ENCODE assay signal across 1 cellular context in the genomic region with DNA sequence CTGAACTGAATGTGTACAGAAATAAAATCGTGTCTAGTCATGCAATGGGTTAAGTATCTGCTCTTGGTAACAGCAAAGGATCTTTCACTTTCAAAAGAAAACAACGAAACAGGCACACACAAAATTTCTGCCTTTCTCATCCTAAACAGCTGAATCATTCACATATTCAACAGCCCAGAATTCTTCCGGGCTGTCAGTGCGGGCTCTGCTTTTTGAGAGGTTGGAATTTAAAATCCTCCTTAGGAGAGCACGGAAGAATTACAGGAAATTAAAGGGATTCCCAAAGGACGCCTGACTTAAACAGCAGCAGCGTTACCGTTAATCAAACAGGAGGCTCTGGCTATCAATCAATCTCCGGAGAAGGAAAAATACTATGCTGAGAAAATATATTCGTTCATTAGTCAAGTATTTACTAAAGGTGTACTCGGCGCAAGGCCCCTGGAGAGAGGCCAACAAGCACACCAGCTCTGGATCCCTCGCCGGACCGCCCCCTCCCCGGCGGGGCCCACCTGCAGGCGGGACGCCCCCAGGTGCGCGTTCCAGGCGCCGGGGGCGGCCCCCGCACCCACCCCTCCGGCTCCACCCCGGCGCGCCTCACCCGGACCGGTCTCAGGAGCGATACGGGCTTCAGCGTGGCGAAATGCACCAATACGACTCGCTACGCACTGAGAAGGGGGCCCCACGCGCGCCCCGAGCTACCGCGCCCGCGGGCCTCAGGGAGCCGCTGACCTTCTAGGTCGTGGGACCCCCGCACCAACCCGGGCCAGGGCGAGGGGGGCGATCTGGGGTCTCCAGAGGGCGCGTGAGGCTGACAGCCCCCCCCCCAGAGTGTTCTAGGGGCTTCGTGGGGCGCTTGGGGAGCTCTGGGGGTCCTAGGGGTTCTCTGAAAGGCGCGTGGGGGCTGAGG.
TF ChIP-seq lines count a peak whose summit lies in the region.

No MANE protein-coding gene starts in this region.

TF ChIP-seq in GM12878, 131 proteins besides CTCF, POLR2A, EP300 and RAD21:
- TF ChIP-seq HDGF (IDR thresholded peaks at IDR 0.05) (no peak), GATAD2B (conservative IDR thresholded peaks at IDR 0.05; ENCODE audit: low read depth) (0 out of 2 replicates have a peak, but pooled peaks have one; percentile 18), CBX5 (IDR thresholded peaks at IDR 0.05; ENCODE audit: low read depth) (no peak), RUNX3 (IDR thresholded peaks at IDR 0.05; ENCODE audit: low read length) (no peak), TAF1 (IDR thresholded peaks at IDR 0.05; ENCODE audit: borderline replicate concordance, low read depth, low read length) (0 out of 2 replicates have a peak, but pooled peaks have one; percentile 10), BACH1 (IDR thresholded peaks at IDR 0.05; ENCODE audit: borderline replicate concordance) (peak; percentile 31; the same call in 1 of the 2 replicates), DPF2 (IDR thresholded peaks at IDR 0.05) (peak; percentile 20; the same call in 1 of the 2 replicates), RB1 (IDR thresholded peaks at IDR 0.05; ENCODE audit: borderline replicate concordance) (no peak), EGR1 (IDR thresholded peaks at IDR 0.05; ENCODE audit: borderline replicate concordance in 1 of 2, low read depth in 2 of 2, low read length in 2 of 2) (peak in 1 of 2 experiments; percentile 72; a peak in 1 of 3 replicates), FOS (IDR thresholded peaks at IDR 0.05; ENCODE audit: borderline replicate concordance, extremely low read depth, insufficient read length) (no peak), MYC (IDR thresholded peaks at IDR 0.05; ENCODE audit: insufficient read depth, insufficient read length, insufficient replicate concordance, low read length, severe bottlenecking) (no peak), NR2C1 (IDR thresholded peaks at IDR 0.05) (no peak), IKZF1 (conservative IDR thresholded peaks at IDR 0.05) (peak; percentile 8; the same call in 1 of the 2 replicates), MXI1 (IDR thresholded peaks at IDR 0.05; ENCODE audit: low read depth, low read length) (0 out of 2 replicates have a peak, but pooled peaks have one; percentile 49), RCOR1 (conservative IDR thresholded peaks at IDR 0.05; ENCODE audit: low read depth, low read length) (no peak), BHLHE40 (IDR thresholded peaks at IDR 0.05; ENCODE audit: borderline replicate concordance in 1 of 2, low read depth in 2 of 2, low read length in 1 of 2) (0 out of 4 replicates have a peak, but pooled peaks of 1 of the 2 experiments have one; percentile 4)
- TF ChIP-seq, protein P1, sequence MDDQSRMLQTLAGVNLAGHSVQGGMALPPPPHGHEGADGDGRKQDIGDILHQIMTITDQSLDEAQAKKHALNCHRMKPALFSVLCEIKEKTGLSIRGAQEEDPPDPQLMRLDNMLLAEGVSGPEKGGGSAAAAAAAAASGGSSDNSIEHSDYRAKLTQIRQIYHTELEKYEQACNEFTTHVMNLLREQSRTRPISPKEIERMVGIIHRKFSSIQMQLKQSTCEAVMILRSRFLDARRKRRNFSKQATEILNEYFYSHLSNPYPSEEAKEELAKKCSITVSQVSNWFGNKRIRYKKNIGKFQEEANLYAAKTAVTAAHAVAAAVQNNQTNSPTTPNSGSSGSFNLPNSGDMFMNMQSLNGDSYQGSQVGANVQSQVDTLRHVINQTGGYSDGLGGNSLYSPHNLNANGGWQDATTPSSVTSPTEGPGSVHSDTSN (IDR thresholded peaks at IDR 0.05; ENCODE audit: insufficient replicate concordance, low read depth, low read length), result peak; percentile 11
- TF ChIP-seq, protein P2, sequence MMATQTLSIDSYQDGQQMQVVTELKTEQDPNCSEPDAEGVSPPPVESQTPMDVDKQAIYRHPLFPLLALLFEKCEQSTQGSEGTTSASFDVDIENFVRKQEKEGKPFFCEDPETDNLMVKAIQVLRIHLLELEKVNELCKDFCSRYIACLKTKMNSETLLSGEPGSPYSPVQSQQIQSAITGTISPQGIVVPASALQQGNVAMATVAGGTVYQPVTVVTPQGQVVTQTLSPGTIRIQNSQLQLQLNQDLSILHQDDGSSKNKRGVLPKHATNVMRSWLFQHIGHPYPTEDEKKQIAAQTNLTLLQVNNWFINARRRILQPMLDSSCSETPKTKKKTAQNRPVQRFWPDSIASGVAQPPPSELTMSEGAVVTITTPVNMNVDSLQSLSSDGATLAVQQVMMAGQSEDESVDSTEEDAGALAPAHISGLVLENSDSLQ (IDR thresholded peaks at IDR 0.05), result peak; percentile 63; the same call in 1 of the 2 replicates
